ENCODE assay signal across 13 cellular contexts in the genomic region with DNA sequence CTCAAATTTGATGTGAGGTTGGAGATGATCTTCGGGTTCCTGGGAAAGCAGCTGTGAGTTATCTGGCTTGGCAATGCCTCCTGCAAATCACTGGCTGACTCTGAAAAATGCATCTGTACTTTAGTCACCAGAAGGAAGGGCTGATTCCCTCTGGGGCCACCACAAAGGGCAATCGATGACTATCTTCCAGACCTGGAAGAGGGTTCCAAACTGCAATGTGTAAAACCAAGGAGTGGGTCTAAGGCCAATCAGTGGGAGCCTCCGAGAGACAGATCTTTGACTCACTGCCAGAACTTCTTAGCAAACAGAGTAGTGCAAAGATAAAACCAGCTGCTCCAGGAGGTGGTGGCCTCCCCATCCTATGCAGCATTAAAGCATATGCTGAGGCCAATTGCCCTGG. TPM values are rescaled to one million over a fixed set of nuclear protein-coding genes. Genes with fewer than 3 reads are reported as not detected.
DNase-seq lines count a peak whose midpoint lies in the region; ATAC-seq and TF ChIP-seq lines count a peak whose summit lies in the region.
"Had no signal": no experiment of that assay in that cellular context is flagged by ENCODE, and none has a peak within 500 bp of the region (broad histone marks: within the 10 kb centered on the region; RNA-seq: fewer than 3 reads in every experiment).

No MANE protein-coding gene starts in this region.

- CTCF ChIA-PET in HEK293 (lab: Yijun Ruan, JAX), result interaction anchor here (1.0 kb wide), 1 partner anchor 12 kb away, joined by 3 read pairs; no protein-coding TSS in a partner anchor

- DNase-seq in AG08396 (ENCODE audit: low spot score) (peak; percentile 27), RPMI7951 (ENCODE audit: low read depth) (peak; percentile 54), foreskin fibroblast (peak; percentile 29 to 64), HPDE6-E6E7 (ENCODE audit: extremely low spot score) (no peak), NCI-H2196 treated with DMSO at 0.1 percent for 48 hours (lab: John Stamatoyannopoulos, UW; ENCODE audit: unreplicated experiment) (no peak)
- DNase-seq: activated CD4-positive, CD25-positive, alpha-beta regulatory T cell treated with anti-CD3 and anti-CD28 coated beads, Interleukin-2, amount 50 U/mL, for 72 hours; activated T-cell treated with anti-CD3 and anti-CD28 coated beads, Interleukin-2, amount 50 U/mL, for 1 hour; naive thymus-derived CD8-positive, alpha-beta T cell; NCI-H2081 treated with DMSO at 0.1 percent for 48 hours; stimulated activated naive CD8-positive, alpha-beta T cell treated with anti-CD3 and anti-CD28 coated beads, Interleukin-15, amount 100 ng/mL, for 72 hours had no signal

- H3K27ac ChIP-seq in HEK293 (ENCODE audit: extremely low read depth, low read depth, low read length), result no peak overlapping the region

- no peaks in the 10 kb centered on the region for H3K9me3 ChIP-seq in HEK293 (ENCODE audit: control insufficient read depth, insufficient read depth, low read depth, low read length)

- no peak for TF ChIP-seq CTCF in HEK293 (tag by site-specific recombination; IDR thresholded peaks at IDR 0.05)
- no peak for TF ChIP-seq CTCF in foreskin fibroblast (IDR thresholded peaks at IDR 0.05; ENCODE audit: low read depth, low read length)

- H3K4me1 ChIP-seq in HEK293 (ENCODE audit: control insufficient read depth, insufficient read depth, low read length), result peaks cover 7% of the 10 kb centered on the region

- ATAC-seq in HG03571 (IDR thresholded peaks at IDR 0.05; ENCODE audit: unreplicated experiment) (no peak), GM19463 (IDR thresholded peaks at IDR 0.05; ENCODE audit: unreplicated experiment) (no peak)
- ATAC-seq: naive thymus-derived CD8-positive, alpha-beta T cell; stimulated activated naive CD8-positive, alpha-beta T cell treated with anti-CD3 and anti-CD28 coated beads, Interleukin-15, amount 100 ng/mL, for 72 hours had no signal

- POLR2A ChIA-PET in HEK293 (lab: Yijun Ruan, JAX), result no interaction called here

- H3K36me3 ChIP-seq in HEK293 (ENCODE audit: control insufficient read depth in 2 of 2, insufficient read depth in 1 of 2, low read length in 2 of 2), result no peaks in the 10 kb centered on the region

- H3K4me3 ChIP-seq in HEK293 (ENCODE audit: low read depth, low read length) (no peak overlapping the region), foreskin fibroblast (ENCODE audit: low read depth in 1 of 2, low read length in 2 of 2) (no peak overlapping the region)

TF ChIP-seq in HEK293, 187 proteins besides CTCF, POLR2A, EP300 and RAD21:
- no peak for TF ChIP-seq SP3 (tag by site-specific recombination; IDR thresholded peaks at IDR 0.05)
- TF ChIP-seq ZNF341 (tag by site-specific recombination; IDR thresholded peaks at IDR 0.05; ENCODE audit: low read depth), result peak; percentile 29; the same call in 1 of the 2 replicates
- TF ChIP-seq ZBTB17 (tag by site-specific recombination; IDR thresholded peaks at IDR 0.05), result no peak
- no peak for TF ChIP-seq ZEB2 (tag by site-specific recombination; IDR thresholded peaks at IDR 0.05)
- TF ChIP-seq ZNF792 (tag by site-specific recombination; IDR thresholded peaks at IDR 0.05), result no peak
- TF ChIP-seq, protein P1, sequence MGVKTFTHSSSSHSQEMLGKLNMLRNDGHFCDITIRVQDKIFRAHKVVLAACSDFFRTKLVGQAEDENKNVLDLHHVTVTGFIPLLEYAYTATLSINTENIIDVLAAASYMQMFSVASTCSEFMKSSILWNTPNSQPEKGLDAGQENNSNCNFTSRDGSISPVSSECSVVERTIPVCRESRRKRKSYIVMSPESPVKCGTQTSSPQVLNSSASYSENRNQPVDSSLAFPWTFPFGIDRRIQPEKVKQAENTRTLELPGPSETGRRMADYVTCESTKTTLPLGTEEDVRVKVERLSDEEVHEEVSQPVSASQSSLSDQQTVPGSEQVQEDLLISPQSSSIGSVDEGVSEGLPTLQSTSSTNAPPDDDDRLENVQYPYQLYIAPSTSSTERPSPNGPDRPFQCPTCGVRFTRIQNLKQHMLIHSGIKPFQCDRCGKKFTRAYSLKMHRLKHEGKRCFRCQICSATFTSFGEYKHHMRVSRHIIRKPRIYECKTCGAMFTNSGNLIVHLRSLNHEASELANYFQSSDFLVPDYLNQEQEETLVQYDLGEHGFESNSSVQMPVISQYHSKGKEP (tag by site-specific recombination; IDR thresholded peaks at IDR 0.05), result no peak

RNA-seq across cellular contexts. Expression of a gene that starts 29.1 kb away (rescaled TPM):
- 60.2 and 77.9 TPM in 2 replicates for total RNA-seq in RPMI7951 (2014; rRNA removed; shearing (Covaris generic))

Comparison
In these comparisons a context has a peak if more than half of its experiments do, and no peak if none do; other contexts are left out.
1. DNase-seq: peak in AG08396 (single experiment), RPMI7951 (single experiment) and foreskin fibroblast (2 of 2); none in HPDE6-E6E7 (single experiment) and NCI-H2196 treated with DMSO at 0.1 percent for 48 hours (single experiment).